In the genomic region with DNA sequence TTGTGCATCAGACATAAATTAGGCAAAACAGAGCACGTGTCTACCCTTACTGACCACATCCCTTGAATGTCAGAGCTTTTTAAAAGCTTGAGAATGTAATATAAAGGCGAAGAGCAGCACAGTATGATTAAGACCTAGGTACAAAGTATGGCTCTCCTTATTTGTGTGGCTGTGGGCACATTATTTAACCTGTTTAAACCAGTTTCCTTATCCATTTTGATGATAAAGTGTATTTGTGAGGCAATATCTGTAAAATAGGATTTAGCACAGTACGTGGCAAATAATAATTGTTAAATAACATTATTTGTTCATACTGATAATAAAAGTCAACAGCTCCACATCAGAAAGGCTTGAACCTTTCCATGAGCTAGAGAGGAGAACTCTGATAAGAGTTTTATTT, we compare ENCODE assay signal across 21 cellular contexts.
"Had no signal": no experiment of that assay in that cellular context is flagged by ENCODE, and none has a peak within 500 bp of the region (broad histone marks: within the 10 kb centered on the region; RNA-seq: fewer than 3 reads in every experiment).

No MANE protein-coding gene starts in this region.

- H3K27ac ChIP-seq: colonic mucosa, epithelial cell of prostate, esophagus squamous epithelium, gastrocnemius medialis, heart right ventricle, left lung, lower lobe of right lung had no signal

- H3K9me3 ChIP-seq: colonic mucosa, esophagus squamous epithelium, gastrocnemius medialis, heart right ventricle, left lung, lower lobe of right lung had no signal

- H3K4me3 ChIP-seq: colonic mucosa, esophagus squamous epithelium, gastrocnemius medialis, heart right ventricle, left lung, lower lobe of right lung had no signal

- DNase-seq: colonic mucosa; cortex of kidney; effector CD8-positive, alpha-beta T cell; effector memory CD8-positive, alpha-beta T cell; endodermal cell; erythroblast; esophagus squamous epithelium; foreskin fibroblast; foreskin melanocyte; gastrocnemius medialis; glutamatergic neuron; head of caudate nucleus; heart right ventricle; hippocampal formation; left cardiac atrium; left lung; left ventricle myocardium superior; lower lobe of right lung; mesendoderm; midbrain had no signal

- H3K27me3 ChIP-seq: colonic mucosa, esophagus squamous epithelium, gastrocnemius medialis, heart right ventricle, left lung had no signal

- H3K4me1 ChIP-seq: colonic mucosa, esophagus squamous epithelium, left lung, lower lobe of right lung had no signal

- H3K36me3 ChIP-seq: colonic mucosa had no signal
